Comparison of ENCODE assay signal across 8 cellular contexts in the genomic region with DNA sequence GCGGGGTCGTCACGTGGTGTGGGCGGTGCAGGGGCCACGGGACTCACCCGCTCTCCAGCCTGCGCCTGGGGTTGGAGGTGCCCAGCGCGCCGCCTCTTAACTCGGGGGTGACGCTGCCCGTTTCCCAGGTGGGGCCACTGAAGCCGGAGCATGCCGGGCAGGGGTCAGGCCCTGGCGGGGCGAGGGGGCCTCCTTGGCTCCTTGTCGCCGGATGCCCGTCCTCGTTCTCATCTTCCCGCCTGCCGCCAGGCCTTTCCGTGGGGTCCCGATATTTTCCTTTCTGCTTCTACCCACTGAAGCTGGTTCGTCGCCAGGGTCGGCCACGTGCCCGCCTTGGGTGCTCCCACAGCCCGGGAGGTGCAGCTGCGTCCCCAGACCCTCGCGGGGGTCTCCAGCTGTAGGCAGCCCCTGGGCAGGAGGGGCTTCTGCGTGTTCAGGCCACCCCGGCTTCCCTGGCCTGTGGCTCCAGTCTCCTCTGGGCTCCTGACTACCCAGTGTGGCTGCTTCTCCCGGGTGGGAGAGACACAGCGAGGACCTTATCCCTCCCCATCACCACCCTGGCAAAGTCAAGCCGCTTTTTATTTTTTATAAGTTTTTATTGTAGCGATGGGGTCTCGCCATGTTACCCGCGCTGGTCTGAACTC. TPM values are rescaled to one million over a fixed set of nuclear protein-coding genes. Genes with fewer than 3 reads are reported as not detected.
DNase-seq lines count a peak whose midpoint lies in the region; ATAC-seq and TF ChIP-seq lines count a peak whose summit lies in the region.

No MANE protein-coding gene starts in this region.

- H3K36me3 ChIP-seq in HAP-1 (replicated peaks) = peaks cover 72% of the 10 kb centered on the region
- H3K36me3 ChIP-seq in skeletal muscle satellite cell (ENCODE audit: insufficient read depth, low read length) = peaks cover 62% of the 10 kb centered on the region

- TF ChIP-seq CTCF in WI38 (IDR thresholded peaks at IDR 0.05; ENCODE audit: low read depth, low read length) = no peak
- TF ChIP-seq CTCF in omental fat pad (IDR thresholded peaks at IDR 0.05) = no peak

- H3K9ac ChIP-seq in skeletal muscle satellite cell (ENCODE audit: low read depth, low read length) = peak overlapping the region; percentile 92

- ATAC-seq in left ventricle myocardium superior = peak; percentile 0
- ATAC-seq in GM18502 (IDR thresholded peaks at IDR 0.05; ENCODE audit: poor library complexity, unreplicated experiment) = no peak
- ATAC-seq in omental fat pad (ENCODE audit: low FRiP score) = no peak

- no peaks in the 10 kb centered on the region for H3K9me3 ChIP-seq in HAP-1
- H3K9me3 ChIP-seq in skeletal muscle satellite cell (replicated peaks; ENCODE audit: low read length) = no peaks in the 10 kb centered on the region

- H3K4me3 ChIP-seq in HAP-1 = peak overlapping the region; percentile 53
- H3K4me3 ChIP-seq in WI38 (ENCODE audit: low read depth, low read length) = peak overlapping the region; percentile 66
- peak overlapping the region; percentile 76 for H3K4me3 ChIP-seq in skeletal muscle satellite cell (ENCODE audit: low read length)

- DNase-seq in HAP-1 (ENCODE audit: low spot score in 2 of 2) (no peak), left ventricle myocardium superior (peak; percentile 74), UCSD-AML1 (lab: John Stamatoyannopoulos, UW; ENCODE audit: unreplicated experiment) (no peak), omental fat pad (ENCODE audit: low spot score) (no peak)
- no peak for DNase-seq in stimulated activated CD4-positive, alpha-beta T cell treated with anti-CD3 and anti-CD28 coated beads, Interleukin-12 subunit alpha, Interleukin-12 subunit beta, amount 100 ng/mL, for 4 hours

- H3K27me3 ChIP-seq in HAP-1 (ENCODE audit: low read depth) = no peaks in the 10 kb centered on the region
- H3K27me3 ChIP-seq in skeletal muscle satellite cell (ENCODE audit: control insufficient read depth, insufficient read depth, low read length) = no peaks in the 10 kb centered on the region

- peak overlapping the region; percentile 96 for H3K4me2 ChIP-seq in skeletal muscle satellite cell (ENCODE audit: low read length)

- H3K4me1 ChIP-seq in HAP-1 (peaks cover 24% of the 10 kb centered on the region), skeletal muscle satellite cell (ENCODE audit: control insufficient read depth, insufficient read depth, low read length) (peaks cover 49% of the 10 kb centered on the region)

- intact Hi-C loops in left ventricle myocardium superior (cut with micrococcal nuclease) = no loop called here

- in situ Hi-C loops in HAP-1 (cut with MboI; ENCODE audit: low sequenced_read_pairs) = no loop called here

RNA-seq across cellular contexts. Expression of a gene that starts 0.8 kb away (rescaled TPM):
- total RNA-seq in left ventricle myocardium superior = 13.1 TPM
- 36.5 and 60.9 TPM in 2 replicates for total RNA-seq in skeletal muscle satellite cell (2012; rRNA removed)
- 10 to 100 TPM; 47.2 to 69.1 (median 59.3) TPM for total RNA-seq in omental fat pad

RNA-seq across cellular contexts. Expression of a gene that starts 7.0 kb away (rescaled TPM):
- total RNA-seq in left ventricle myocardium superior (248 TPM), omental fat pad (100 to 1,000 TPM; 292 to 484 (median 372) TPM)
- total RNA-seq in skeletal muscle satellite cell (2012; rRNA removed) = 165 and 205 TPM in 2 replicates

RNA-seq across cellular contexts. Expression of a gene that starts 9.6 kb away (rescaled TPM):
- total RNA-seq in left ventricle myocardium superior = not detected
- 0.25 TPM in 1 of 2 replicates, not detected in the other for total RNA-seq in skeletal muscle satellite cell (2012; rRNA removed)
- total RNA-seq in omental fat pad = not detected

RNA-seq across cellular contexts. Expression of a gene that starts 27.7 kb away (rescaled TPM):
- total RNA-seq in left ventricle myocardium superior = 59.7 TPM
- total RNA-seq in skeletal muscle satellite cell (2012; rRNA removed) = 21.3 and 31.0 TPM in 2 replicates
- total RNA-seq in omental fat pad = 10 to 100 TPM; 24.5 to 68.6 (median 44.1) TPM

RNA-seq across cellular contexts. Expression of a gene that starts 34.5 kb away (rescaled TPM):
- total RNA-seq in left ventricle myocardium superior (686 TPM), omental fat pad (10 to 100 TPM; 46.4 to 76.0 (median 60.2) TPM)
- total RNA-seq in skeletal muscle satellite cell (2012; rRNA removed) = 33.9 and 42.1 TPM in 2 replicates
